In genomic region chr1:23343246-23344110, GRCh38 we compare ENCODE assay signal across 8 cellular contexts. TPM values are rescaled to one million over a fixed set of nuclear protein-coding genes. Genes with fewer than 3 reads are reported as not detected.
A peak's percentile ranks its signal among the peaks of the same experiment; 100 is the strongest.
DNase-seq lines count a peak whose midpoint lies in the region; ATAC-seq and TF ChIP-seq lines count a peak whose summit lies in the region.

No MANE protein-coding gene starts in this region.

- intact Hi-C loops in left lung (cut with DNase I): no loop called here

- peak overlapping the region; percentile 77 to 95 (median 83) for H3K4me3 Mint-ChIP-seq in CD8-positive, alpha-beta memory T cell

- WGBS in HUES64: under 1% methylated on average over 65 of the region's 65 CpGs

- CTCF ChIA-PET in CD8-positive, alpha-beta memory T cell (lab: Charles Lee): interaction anchor here (0.7 to 1.4 kb wide), 4 partner anchors 18 to 154 kb away, joined by 3 to 4 read pairs (median 4); partner anchors contain the start of gene ZNF436

- peak overlapping the region; percentile 79 for H3K27ac ChIP-seq in CD8-positive, alpha-beta memory T cell (ENCODE audit: low read depth, low read length)
- H3K27ac ChIP-seq in HUES64 (ENCODE audit: low read depth, low read length) (peak overlapping the region; percentile 93), WERI-Rb-1 (peak overlapping the region; percentile 100), left lung (peak overlapping the region; percentile 96 to 97)

- no peaks in the 10 kb centered on the region for H3K36me3 ChIP-seq in CD8-positive, alpha-beta memory T cell (ENCODE audit: insufficient read depth, low read length)
- H3K36me3 ChIP-seq in HUES64 (ENCODE audit: insufficient read depth, low read length) (peaks cover 13% of the 10 kb centered on the region), WERI-Rb-1 (peaks cover 37% of the 10 kb centered on the region), left lung (no peaks in the 10 kb centered on the region)

- H3K4me3 ChIP-seq in CD8-positive, alpha-beta memory T cell (ENCODE audit: low read length): peak overlapping the region; percentile 81
- H3K4me3 ChIP-seq in HUES64 (ENCODE audit: low read length): peak overlapping the region; percentile 92
- peak overlapping the region; percentile 99 for H3K4me3 ChIP-seq in WERI-Rb-1 (ENCODE audit: low read depth, low read length)
- peak overlapping the region; percentile 77 to 99 for H3K4me3 ChIP-seq in left lung

- H3K27me3 Mint-ChIP-seq in CD8-positive, alpha-beta memory T cell: no peaks in the 10 kb centered on the region

- H3K27me3 ChIP-seq in CD8-positive, alpha-beta memory T cell (ENCODE audit: insufficient read depth, low read length, poor library complexity, severe bottlenecking): no peaks in the 10 kb centered on the region
- H3K27me3 ChIP-seq in HUES64 (ENCODE audit: insufficient read depth, low read length): peaks cover 30% of the 10 kb centered on the region
- no peaks in the 10 kb centered on the region for H3K27me3 ChIP-seq in WERI-Rb-1 (ENCODE audit: insufficient read depth, low read depth, severe bottlenecking)
- no peaks in the 10 kb centered on the region for H3K27me3 ChIP-seq in left lung

- H3K4me1 ChIP-seq in CD8-positive, alpha-beta memory T cell (ENCODE audit: insufficient read depth, low read length): peaks cover 43% of the 10 kb centered on the region
- H3K4me1 ChIP-seq in HUES64 (ENCODE audit: insufficient read depth, low read length) (peaks cover 34% of the 10 kb centered on the region), left lung (peaks cover 15 to 61% of the 10 kb centered on the region in 2 donors)

- peaks cover 50 to 57% (median 56%) of the 10 kb centered on the region in 3 donors for H3K4me1 Mint-ChIP-seq in CD8-positive, alpha-beta memory T cell

- POLR2A ChIA-PET in CD8-positive, alpha-beta memory T cell (lab: Charles Lee): interaction anchor here (0.7 to 1.7 kb wide), 7 partner anchors 9 to 616 kb away, joined by 3 to 53 read pairs (median 4); partner anchors contain the start of genes PITHD1, PNRC2, RPL11 and ZNF436

- ATAC-seq in GM19455 (IDR thresholded peaks at IDR 0.05; ENCODE audit: unreplicated experiment) (peak; percentile 13), left lung (peak; percentile 37)

- no peaks in the 10 kb centered on the region for H3K9me3 Mint-ChIP-seq in CD8-positive, alpha-beta memory T cell

- H3K27ac Mint-ChIP-seq in CD8-positive, alpha-beta memory T cell: peak overlapping the region; percentile 80 to 96 (median 90)

- peaks cover 0 to 23% (median 5%) of the 10 kb centered on the region in 3 donors for H3K36me3 Mint-ChIP-seq in CD8-positive, alpha-beta memory T cell

- H3K9ac ChIP-seq in HUES64 (ENCODE audit: low read depth, low read length): peak overlapping the region; percentile 98

- DNase-seq in CD8-positive, alpha-beta memory T cell: peak in 4 of 5 donors; percentile 7 to 52 (median 20)
- peak; percentile 22 for DNase-seq in WERI-Rb-1
- peak; percentile 38 for DNase-seq in cerebellum (ENCODE audit: low spot score)
- peak in 1 of 2 donors; percentile 87 for DNase-seq in left lung
- peak; percentile 52 to 77 for DNase-seq in stimulated activated CD4-positive, alpha-beta T cell treated with anti-CD3 and anti-CD28 coated beads, Interleukin-4, amount 100 ng/mL, for 4 hours
- no peak for DNase-seq in GF-D8 (lab: John Stamatoyannopoulos, UW)

- TF ChIP-seq CTCF in WERI-Rb-1 (IDR thresholded peaks at IDR 0.05; ENCODE audit: low read depth, low read length) (no peak), left lung (IDR thresholded peaks at IDR 0.05) (no peak)

- H3K9me3 ChIP-seq in CD8-positive, alpha-beta memory T cell (ENCODE audit: low read length): no peaks in the 10 kb centered on the region
- H3K9me3 ChIP-seq in HUES64 (ENCODE audit: insufficient read depth, low read depth, low read length) (no peaks in the 10 kb centered on the region), WERI-Rb-1 (ENCODE audit: severe bottlenecking) (no peaks in the 10 kb centered on the region), left lung (no peaks in the 10 kb centered on the region)

RNA-seq across cellular contexts. Expression of gene HNRNPR, which starts 0.6 kb away (rescaled TPM):
- total RNA-seq in CD8-positive, alpha-beta memory T cell: 100 to 1,000 TPM; 199 to 201 TPM
- 184 TPM for polyA plus RNA-seq in CD8-positive, alpha-beta memory T cell
- 182 TPM for polyA plus RNA-seq in HUES64 (2013, experiment 1 of 2)
- polyA plus RNA-seq in HUES64 (2013, experiment 2 of 2): 192 TPM
- 149 TPM for total RNA-seq in cerebellum
- 100 to 1,000 TPM in 1 of 2 donors, 10 to 100 TPM in 1; 84.3 to 108 TPM for total RNA-seq in left lung

RNA-seq across cellular contexts. Expression of gene ZNF436, which starts 26.2 kb away (rescaled TPM):
- total RNA-seq in CD8-positive, alpha-beta memory T cell: 1 to 10 TPM; 5.9 to 6.4 TPM
- polyA plus RNA-seq in CD8-positive, alpha-beta memory T cell: 4.9 TPM
- polyA plus RNA-seq in HUES64 (2013, experiment 1 of 2): 1.9 TPM
- 3.0 TPM for polyA plus RNA-seq in HUES64 (2013, experiment 2 of 2)
- total RNA-seq in cerebellum: 63.0 TPM
- total RNA-seq in left lung: 10 to 100 TPM in 1 of 2 donors, 1 to 10 TPM in 1; 9.2 to 10.2 TPM
